In the genomic region with DNA sequence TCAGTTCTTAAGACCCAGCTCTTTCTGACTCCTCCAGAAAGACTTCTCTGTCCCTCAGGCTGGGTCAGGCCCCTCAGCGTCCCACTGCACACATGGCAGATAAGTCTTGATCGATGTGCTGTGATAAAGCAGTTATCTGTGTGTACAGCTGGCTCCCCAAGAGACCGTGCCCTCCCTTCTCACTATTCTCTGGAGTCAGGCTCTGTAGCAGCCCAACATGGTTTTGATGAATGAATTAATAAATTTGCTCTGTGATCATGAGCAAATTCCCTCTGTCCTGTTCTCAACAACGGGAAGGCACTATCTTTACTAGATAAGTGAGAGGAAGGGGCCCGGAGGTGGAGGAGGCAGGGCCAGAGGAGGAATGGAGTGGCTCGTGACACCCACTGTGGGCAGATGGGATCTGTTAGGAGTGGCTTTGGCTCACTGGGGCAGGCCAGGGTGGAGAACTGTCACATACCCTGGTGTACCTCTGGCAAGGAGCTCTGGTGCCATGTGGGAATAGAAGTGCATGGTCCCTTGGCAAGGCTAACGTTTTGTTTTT, we compare ENCODE assay signal across 1 cellular context.
A peak's percentile ranks its signal among the peaks of the same experiment; 100 is the strongest.
TF ChIP-seq lines count a peak whose summit lies in the region.

No MANE protein-coding gene starts in this region.

TF ChIP-seq in HepG2, 621 proteins besides CTCF, POLR2A, EP300 and RAD21 (continues in another document):
- TF ChIP-seq, protein P1, sequence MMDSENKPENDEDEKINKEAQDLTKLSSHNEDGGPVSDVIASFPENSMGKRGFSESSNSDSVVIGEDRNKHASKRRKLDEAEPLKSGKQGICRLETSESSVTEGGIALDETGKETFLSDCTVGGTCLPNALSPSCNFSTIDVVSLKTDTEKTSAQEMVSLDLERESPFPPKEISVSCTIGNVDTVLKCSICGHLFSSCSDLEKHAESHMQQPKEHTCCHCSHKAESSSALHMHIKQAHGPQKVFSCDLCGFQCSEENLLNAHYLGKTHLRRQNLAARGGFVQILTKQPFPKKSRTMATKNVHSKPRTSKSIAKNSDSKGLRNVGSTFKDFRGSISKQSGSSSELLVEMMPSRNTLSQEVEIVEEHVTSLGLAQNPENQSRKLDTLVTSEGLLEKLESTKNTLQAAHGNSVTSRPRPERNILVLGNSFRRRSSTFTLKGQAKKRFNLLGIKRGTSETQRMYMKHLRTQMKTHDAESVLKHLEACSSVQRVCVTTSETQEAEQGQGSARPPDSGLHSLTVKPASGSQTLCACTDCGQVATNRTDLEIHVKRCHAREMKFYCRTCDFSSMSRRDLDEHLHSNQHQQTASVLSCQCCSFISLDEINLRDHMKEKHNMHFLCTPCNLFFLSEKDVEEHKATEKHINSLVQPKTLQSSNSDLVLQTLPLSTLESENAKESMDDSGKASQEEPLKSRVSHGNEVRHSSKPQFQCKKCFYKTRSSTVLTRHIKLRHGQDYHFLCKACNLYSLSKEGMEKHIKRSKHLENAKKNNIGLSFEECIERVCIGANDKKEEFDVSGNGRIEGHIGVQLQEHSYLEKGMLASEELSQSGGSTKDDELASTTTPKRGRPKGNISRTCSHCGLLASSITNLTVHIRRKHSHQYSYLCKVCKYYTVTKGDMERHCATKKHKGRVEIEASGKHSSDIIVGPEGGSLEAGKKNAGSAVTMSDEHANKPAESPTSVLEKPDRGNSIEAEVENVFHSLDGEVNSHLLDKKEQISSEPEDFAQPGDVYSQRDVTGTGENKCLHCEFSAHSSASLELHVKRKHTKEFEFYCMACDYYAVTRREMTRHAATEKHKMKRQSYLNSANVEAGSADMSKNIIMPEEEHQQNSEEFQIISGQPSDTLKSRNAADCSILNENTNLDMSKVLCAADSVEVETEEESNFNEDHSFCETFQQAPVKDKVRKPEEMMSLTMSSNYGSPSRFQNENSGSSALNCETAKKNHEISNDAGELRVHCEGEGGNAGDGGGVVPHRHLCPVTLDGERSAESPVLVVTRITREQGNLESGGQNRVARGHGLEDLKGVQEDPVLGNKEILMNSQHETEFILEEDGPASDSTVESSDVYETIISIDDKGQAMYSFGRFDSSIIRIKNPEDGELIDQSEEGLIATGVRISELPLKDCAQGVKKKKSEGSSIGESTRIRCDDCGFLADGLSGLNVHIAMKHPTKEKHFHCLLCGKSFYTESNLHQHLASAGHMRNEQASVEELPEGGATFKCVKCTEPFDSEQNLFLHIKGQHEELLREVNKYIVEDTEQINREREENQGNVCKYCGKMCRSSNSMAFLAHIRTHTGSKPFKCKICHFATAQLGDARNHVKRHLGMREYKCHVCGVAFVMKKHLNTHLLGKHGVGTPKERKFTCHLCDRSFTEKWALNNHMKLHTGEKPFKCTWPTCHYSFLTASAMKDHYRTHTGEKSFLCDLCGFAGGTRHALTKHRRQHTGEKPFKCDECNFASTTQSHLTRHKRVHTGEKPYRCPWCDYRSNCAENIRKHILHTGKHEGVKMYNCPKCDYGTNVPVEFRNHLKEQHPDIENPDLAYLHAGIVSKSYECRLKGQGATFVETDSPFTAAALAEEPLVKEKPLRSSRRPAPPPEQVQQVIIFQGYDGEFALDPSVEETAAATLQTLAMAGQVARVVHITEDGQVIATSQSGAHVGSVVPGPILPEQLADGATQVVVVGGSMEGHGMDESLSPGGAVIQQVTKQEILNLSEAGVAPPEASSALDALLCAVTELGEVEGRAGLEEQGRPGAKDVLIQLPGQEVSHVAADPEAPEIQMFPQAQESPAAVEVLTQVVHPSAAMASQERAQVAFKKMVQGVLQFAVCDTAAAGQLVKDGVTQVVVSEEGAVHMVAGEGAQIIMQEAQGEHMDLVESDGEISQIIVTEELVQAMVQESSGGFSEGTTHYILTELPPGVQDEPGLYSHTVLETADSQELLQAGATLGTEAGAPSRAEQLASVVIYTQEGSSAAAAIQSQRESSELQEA (CRISPR knock-in tag; IDR thresholded peaks at IDR 0.05; ENCODE audit: not compliant biosample characterization) = peak; percentile 12
- TF ChIP-seq ZNF274 (CRISPR knock-in tag; IDR thresholded peaks at IDR 0.05) = 0 out of 2 replicates have a peak, but pooled peaks have one; percentile 8
- TF ChIP-seq, protein P2, sequence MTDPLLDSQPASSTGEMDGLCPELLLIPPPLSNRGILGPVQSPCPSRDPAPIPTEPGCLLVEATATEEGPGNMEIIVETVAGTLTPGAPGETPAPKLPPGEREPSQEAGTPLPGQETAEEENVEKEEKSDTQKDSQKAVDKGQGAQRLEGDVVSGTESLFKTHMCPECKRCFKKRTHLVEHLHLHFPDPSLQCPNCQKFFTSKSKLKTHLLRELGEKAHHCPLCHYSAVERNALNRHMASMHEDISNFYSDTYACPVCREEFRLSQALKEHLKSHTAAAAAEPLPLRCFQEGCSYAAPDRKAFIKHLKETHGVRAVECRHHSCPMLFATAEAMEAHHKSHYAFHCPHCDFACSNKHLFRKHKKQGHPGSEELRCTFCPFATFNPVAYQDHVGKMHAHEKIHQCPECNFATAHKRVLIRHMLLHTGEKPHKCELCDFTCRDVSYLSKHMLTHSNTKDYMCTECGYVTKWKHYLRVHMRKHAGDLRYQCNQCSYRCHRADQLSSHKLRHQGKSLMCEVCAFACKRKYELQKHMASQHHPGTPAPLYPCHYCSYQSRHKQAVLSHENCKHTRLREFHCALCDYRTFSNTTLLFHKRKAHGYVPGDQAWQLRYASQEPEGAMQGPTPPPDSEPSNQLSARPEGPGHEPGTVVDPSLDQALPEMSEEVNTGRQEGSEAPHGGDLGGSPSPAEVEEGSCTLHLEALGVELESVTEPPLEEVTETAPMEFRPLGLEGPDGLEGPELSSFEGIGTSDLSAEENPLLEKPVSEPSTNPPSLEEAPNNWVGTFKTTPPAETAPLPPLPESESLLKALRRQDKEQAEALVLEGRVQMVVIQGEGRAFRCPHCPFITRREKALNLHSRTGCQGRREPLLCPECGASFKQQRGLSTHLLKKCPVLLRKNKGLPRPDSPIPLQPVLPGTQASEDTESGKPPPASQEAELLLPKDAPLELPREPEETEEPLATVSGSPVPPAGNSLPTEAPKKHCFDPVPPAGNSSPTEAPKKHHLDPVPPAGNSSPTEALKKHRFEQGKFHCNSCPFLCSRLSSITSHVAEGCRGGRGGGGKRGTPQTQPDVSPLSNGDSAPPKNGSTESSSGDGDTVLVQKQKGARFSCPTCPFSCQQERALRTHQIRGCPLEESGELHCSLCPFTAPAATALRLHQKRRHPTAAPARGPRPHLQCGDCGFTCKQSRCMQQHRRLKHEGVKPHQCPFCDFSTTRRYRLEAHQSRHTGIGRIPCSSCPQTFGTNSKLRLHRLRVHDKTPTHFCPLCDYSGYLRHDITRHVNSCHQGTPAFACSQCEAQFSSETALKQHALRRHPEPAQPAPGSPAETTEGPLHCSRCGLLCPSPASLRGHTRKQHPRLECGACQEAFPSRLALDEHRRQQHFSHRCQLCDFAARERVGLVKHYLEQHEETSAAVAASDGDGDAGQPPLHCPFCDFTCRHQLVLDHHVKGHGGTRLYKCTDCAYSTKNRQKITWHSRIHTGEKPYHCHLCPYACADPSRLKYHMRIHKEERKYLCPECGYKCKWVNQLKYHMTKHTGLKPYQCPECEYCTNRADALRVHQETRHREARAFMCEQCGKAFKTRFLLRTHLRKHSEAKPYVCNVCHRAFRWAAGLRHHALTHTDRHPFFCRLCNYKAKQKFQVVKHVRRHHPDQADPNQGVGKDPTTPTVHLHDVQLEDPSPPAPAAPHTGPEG (CRISPR knock-in tag; IDR thresholded peaks at IDR 0.05) = no peak
- TF ChIP-seq ZNF136 (CRISPR knock-in tag; IDR thresholded peaks at IDR 0.05; ENCODE audit: low read depth) = 0 out of 2 replicates have a peak, but pooled peaks have one; percentile 13
- no peak for TF ChIP-seq ARHGAP35 (CRISPR knock-in tag; IDR thresholded peaks at IDR 0.05; ENCODE audit: borderline replicate concordance)
- no peak for TF ChIP-seq AKAP8 (CRISPR knock-in tag; IDR thresholded peaks at IDR 0.05)
- TF ChIP-seq ZNF430 (CRISPR knock-in tag; IDR thresholded peaks at IDR 0.05) = 0 out of 2 replicates have a peak, but pooled peaks have one; percentile 35
- TF ChIP-seq ZEB1 (IDR thresholded peaks at IDR 0.05; ENCODE audit: insufficient replicate concordance, low read depth) = no peak
- TF ChIP-seq KLF12 (CRISPR knock-in tag; IDR thresholded peaks at IDR 0.05; ENCODE audit: borderline replicate concordance) = no peak
- no peak for TF ChIP-seq ZNF121 (CRISPR knock-in tag; IDR thresholded peaks at IDR 0.05)
- no peak for TF ChIP-seq MATR3 (CRISPR knock-in tag; IDR thresholded peaks at IDR 0.05)
- TF ChIP-seq, protein P3, sequence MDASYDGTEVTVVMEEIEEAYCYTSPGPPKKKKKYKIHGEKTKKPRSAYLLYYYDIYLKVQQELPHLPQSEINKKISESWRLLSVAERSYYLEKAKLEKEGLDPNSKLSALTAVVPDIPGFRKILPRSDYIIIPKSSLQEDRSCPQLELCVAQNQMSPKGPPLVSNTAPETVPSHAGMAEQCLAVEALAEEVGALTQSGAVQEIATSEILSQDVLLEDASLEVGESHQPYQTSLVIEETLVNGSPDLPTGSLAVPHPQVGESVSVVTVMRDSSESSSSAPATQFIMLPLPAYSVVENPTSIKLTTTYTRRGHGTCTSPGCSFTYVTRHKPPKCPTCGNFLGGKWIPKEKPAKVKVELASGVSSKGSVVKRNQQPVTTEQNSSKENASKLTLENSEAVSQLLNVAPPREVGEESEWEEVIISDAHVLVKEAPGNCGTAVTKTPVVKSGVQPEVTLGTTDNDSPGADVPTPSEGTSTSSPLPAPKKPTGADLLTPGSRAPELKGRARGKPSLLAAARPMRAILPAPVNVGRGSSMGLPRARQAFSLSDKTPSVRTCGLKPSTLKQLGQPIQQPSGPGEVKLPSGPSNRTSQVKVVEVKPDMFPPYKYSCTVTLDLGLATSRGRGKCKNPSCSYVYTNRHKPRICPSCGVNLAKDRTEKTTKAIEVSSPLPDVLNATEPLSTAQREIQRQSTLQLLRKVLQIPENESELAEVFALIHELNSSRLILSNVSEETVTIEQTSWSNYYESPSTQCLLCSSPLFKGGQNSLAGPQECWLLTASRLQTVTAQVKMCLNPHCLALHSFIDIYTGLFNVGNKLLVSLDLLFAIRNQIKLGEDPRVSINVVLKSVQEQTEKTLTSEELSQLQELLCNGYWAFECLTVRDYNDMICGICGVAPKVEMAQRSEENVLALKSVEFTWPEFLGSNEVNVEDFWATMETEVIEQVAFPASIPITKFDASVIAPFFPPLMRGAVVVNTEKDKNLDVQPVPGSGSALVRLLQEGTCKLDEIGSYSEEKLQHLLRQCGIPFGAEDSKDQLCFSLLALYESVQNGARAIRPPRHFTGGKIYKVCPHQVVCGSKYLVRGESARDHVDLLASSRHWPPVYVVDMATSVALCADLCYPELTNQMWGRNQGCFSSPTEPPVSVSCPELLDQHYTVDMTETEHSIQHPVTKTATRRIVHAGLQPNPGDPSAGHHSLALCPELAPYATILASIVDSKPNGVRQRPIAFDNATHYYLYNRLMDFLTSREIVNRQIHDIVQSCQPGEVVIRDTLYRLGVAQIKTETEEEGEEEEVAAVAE (CRISPR knock-in tag; IDR thresholded peaks at IDR 0.05; ENCODE audit: borderline replicate concordance) = no peak
- TF ChIP-seq, protein P4, sequence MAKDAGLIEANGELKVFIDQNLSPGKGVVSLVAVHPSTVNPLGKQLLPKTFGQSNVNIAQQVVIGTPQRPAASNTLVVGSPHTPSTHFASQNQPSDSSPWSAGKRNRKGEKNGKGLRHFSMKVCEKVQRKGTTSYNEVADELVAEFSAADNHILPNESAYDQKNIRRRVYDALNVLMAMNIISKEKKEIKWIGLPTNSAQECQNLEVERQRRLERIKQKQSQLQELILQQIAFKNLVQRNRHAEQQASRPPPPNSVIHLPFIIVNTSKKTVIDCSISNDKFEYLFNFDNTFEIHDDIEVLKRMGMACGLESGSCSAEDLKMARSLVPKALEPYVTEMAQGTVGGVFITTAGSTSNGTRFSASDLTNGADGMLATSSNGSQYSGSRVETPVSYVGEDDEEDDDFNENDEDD (CRISPR knock-in tag; IDR thresholded peaks at IDR 0.05; ENCODE audit: borderline replicate concordance) = 0 out of 2 replicates have a peak, but pooled peaks have one; percentile 2
- no peak for TF ChIP-seq SKI (IDR thresholded peaks at IDR 0.05; ENCODE audit: partially characterized antibody)
- TF ChIP-seq, protein P5, sequence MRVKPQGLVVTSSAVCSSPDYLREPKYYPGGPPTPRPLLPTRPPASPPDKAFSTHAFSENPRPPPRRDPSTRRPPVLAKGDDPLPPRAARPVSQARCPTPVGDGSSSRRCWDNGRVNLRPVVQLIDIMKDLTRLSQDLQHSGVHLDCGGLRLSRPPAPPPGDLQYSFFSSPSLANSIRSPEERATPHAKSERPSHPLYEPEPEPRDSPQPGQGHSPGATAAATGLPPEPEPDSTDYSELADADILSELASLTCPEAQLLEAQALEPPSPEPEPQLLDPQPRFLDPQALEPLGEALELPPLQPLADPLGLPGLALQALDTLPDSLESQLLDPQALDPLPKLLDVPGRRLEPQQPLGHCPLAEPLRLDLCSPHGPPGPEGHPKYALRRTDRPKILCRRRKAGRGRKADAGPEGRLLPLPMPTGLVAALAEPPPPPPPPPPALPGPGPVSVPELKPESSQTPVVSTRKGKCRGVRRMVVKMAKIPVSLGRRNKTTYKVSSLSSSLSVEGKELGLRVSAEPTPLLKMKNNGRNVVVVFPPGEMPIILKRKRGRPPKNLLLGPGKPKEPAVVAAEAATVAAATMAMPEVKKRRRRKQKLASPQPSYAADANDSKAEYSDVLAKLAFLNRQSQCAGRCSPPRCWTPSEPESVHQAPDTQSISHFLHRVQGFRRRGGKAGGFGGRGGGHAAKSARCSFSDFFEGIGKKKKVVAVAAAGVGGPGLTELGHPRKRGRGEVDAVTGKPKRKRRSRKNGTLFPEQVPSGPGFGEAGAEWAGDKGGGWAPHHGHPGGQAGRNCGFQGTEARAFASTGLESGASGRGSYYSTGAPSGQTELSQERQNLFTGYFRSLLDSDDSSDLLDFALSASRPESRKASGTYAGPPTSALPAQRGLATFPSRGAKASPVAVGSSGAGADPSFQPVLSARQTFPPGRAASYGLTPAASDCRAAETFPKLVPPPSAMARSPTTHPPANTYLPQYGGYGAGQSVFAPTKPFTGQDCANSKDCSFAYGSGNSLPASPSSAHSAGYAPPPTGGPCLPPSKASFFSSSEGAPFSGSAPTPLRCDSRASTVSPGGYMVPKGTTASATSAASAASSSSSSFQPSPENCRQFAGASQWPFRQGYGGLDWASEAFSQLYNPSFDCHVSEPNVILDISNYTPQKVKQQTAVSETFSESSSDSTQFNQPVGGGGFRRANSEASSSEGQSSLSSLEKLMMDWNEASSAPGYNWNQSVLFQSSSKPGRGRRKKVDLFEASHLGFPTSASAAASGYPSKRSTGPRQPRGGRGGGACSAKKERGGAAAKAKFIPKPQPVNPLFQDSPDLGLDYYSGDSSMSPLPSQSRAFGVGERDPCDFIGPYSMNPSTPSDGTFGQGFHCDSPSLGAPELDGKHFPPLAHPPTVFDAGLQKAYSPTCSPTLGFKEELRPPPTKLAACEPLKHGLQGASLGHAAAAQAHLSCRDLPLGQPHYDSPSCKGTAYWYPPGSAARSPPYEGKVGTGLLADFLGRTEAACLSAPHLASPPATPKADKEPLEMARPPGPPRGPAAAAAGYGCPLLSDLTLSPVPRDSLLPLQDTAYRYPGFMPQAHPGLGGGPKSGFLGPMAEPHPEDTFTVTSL (CRISPR knock-in tag; IDR thresholded peaks at IDR 0.05; ENCODE audit: borderline replicate concordance) = no peak
- TF ChIP-seq, protein P6, sequence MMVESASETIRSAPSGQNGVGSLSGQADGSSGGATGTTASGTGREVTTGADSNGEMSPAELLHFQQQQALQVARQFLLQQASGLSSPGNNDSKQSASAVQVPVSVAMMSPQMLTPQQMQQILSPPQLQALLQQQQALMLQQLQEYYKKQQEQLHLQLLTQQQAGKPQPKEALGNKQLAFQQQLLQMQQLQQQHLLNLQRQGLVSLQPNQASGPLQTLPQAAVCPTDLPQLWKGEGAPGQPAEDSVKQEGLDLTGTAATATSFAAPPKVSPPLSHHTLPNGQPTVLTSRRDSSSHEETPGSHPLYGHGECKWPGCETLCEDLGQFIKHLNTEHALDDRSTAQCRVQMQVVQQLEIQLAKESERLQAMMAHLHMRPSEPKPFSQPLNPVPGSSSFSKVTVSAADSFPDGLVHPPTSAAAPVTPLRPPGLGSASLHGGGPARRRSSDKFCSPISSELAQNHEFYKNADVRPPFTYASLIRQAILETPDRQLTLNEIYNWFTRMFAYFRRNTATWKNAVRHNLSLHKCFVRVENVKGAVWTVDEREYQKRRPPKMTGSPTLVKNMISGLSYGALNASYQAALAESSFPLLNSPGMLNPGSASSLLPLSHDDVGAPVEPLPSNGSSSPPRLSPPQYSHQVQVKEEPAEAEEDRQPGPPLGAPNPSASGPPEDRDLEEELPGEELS (CRISPR knock-in tag; IDR thresholded peaks at IDR 0.05) = no peak
- no peak for TF ChIP-seq ZNF607 (CRISPR knock-in tag; IDR thresholded peaks at IDR 0.05; ENCODE audit: borderline replicate concordance)
